Comparison of ENCODE assay signal across 8 cellular contexts in the genomic region with DNA sequence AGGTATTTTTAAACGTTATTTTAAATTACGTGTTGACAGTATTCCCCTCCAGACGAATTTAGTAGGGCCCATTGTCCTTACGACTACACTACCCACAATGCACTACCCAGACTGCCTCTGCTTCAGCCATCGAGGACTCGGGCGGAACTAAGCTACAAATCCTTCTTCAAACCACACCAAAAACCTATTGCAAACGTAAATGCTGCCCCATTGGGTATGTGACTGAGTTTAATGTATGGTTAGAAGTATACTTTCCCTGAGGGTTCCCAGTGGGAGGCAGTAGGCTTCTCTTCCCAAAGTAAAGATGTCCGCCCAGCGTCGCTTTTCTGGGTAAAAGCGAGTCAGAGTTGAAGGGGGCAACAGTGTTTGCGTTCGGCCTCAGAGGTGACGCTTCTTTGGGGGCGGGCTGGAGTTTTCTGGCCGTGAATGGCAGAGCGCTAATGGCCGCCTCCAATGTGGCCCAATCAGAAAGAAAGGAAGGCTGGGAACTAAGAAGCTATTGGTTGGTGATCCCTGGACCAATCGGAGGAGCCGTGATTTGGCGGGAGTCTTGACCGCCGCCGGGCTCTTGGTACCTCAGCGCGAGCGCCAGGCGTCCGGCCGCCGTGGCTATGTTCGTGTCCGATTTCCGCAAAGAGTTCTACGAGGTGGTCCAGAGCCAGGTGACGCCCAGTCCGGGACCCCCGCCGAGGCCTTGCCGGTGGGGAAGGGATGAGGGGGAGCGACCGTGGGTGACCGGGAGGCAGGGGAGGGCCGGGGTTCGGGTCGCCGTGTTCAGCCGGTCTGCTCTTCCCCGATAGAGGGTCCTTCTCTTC.
DNase-seq lines count a peak whose midpoint lies in the region; ATAC-seq and TF ChIP-seq lines count a peak whose summit lies in the region.

A gene with protein sequence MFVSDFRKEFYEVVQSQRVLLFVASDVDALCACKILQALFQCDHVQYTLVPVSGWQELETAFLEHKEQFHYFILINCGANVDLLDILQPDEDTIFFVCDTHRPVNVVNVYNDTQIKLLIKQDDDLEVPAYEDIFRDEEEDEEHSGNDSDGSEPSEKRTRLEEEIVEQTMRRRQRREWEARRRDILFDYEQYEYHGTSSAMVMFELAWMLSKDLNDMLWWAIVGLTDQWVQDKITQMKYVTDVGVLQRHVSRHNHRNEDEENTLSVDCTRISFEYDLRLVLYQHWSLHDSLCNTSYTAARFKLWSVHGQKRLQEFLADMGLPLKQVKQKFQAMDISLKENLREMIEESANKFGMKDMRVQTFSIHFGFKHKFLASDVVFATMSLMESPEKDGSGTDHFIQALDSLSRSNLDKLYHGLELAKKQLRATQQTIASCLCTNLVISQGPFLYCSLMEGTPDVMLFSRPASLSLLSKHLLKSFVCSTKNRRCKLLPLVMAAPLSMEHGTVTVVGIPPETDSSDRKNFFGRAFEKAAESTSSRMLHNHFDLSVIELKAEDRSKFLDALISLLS (plus strand): TSS at position 563 of the 815 bp plus-strand sequence. CDS start 49 bp downstream, at position 612.

- no peak for TF ChIP-seq CTCF in AG09319 (IDR thresholded peaks at IDR 0.05; ENCODE audit: low read depth, low read length)

- ATAC-seq in GM19035 (IDR thresholded peaks at IDR 0.05; ENCODE audit: unreplicated experiment) (peak; percentile 91), HG03354 (IDR thresholded peaks at IDR 0.05; ENCODE audit: poor library complexity, severe bottlenecking, unreplicated experiment) (peak; percentile 90)
- peak; percentile 93 for ATAC-seq in activated CD4-positive, CD25-positive, alpha-beta regulatory T cell treated with anti-CD3 and anti-CD28 coated beads, Interleukin-2, amount 50 U/mL, for 24 hours

- peak; percentile 95 for DNase-seq in AG09319 (ENCODE audit: extremely low read depth, low read depth)
- DNase-seq in NCI-H446 treated with DMSO at 0.1 percent for 48 hours (lab: John Stamatoyannopoulos, UW) = peak; percentile 98
- peak; percentile 99 for DNase-seq in cerebellar cortex (ENCODE audit: low spot score)
- DNase-seq in iris pigment epithelial cell (ENCODE audit: low read depth) = peak; percentile 99
- DNase-seq in stimulated activated CD4-positive, alpha-beta T cell treated with anti-CD3 and anti-CD28 coated beads, Interleukin-12 subunit alpha, Interleukin-12 subunit beta, amount 100 ng/mL, for 24 hours (ENCODE audit: low read depth in 2 of 2) = peak; percentile 87 to 92

Comparison
In these comparisons a context has a peak if more than half of its experiments do, and no peak if none do; other contexts are left out.
1. Peak in every context shown above with its lines: DNase-seq and ATAC-seq.